ENCODE assay signal across 8 cellular contexts in the genomic region with DNA sequence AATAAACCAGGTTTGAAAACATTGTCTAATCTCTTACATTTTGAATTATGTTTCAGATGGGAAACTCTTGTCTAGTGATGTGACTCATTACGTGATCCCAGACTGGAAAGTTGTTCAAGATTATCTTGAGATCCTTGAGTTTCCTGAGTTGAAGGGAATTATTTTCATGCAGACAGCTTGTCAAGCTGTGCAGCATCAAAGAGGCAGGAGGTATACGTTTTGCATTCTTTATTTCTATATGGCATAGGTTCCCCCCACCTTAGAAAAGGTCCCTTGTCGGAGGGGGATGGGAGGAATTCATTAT. TPM values are rescaled to one million over a fixed set of nuclear protein-coding genes. Genes with fewer than 3 reads are reported as not detected.
DNase-seq lines count a peak whose midpoint lies in the region; ATAC-seq and TF ChIP-seq lines count a peak whose summit lies in the region.

No MANE protein-coding gene starts in this region.

- intact Hi-C loops in aorta (cut with DNase I): no loop called here

- peaks cover 0 to 3% of the 10 kb centered on the region in 2 donors for H3K4me1 ChIP-seq in aorta (ENCODE audit: control insufficient read depth in 1 of 2, insufficient read depth in 2 of 2, low read length in 2 of 2)

- H3K9me3 ChIP-seq in aorta (ENCODE audit: control insufficient read depth, low read length): no peaks in the 10 kb centered on the region

- TF ChIP-seq CTCF in RWPE1 (conservative IDR thresholded peaks at IDR 0.05; ENCODE audit: low read depth): no peak
- no peak for TF ChIP-seq CTCF in fibroblast of mammary gland (conservative IDR thresholded peaks at IDR 0.05; ENCODE audit: control insufficient read depth, insufficient read depth, low read depth, low read length)

- CTCF ChIA-PET in RWPE1 (lab: Yijun Ruan, JAX): no interaction called here

- H3K9me3 Mint-ChIP-seq in stimulated activated memory B cell treated with anti-CD40 and anti-IgM and Interleukin-4, amounts not matched to agents 10 μg/mL and 1 μg/mL and 100 μg/mL, for 72 hours: no peaks in the 10 kb centered on the region

- peak overlapping the region; percentile 83 for H3K4me3 Mint-ChIP-seq in stimulated activated memory B cell treated with anti-CD40 and anti-IgM and Interleukin-4, amounts not matched to agents 10 μg/mL and 1 μg/mL and 100 μg/mL, for 72 hours

- no peaks in the 10 kb centered on the region for H3K27me3 Mint-ChIP-seq in stimulated activated memory B cell treated with anti-CD40 and anti-IgM and Interleukin-4, amounts not matched to agents 10 μg/mL and 1 μg/mL and 100 μg/mL, for 72 hours

- peaks cover 10% of the 10 kb centered on the region for H3K36me3 Mint-ChIP-seq in stimulated activated memory B cell treated with anti-CD40 and anti-IgM and Interleukin-4, amounts not matched to agents 10 μg/mL and 1 μg/mL and 100 μg/mL, for 72 hours

- H3K27me3 ChIP-seq in aorta (ENCODE audit: control insufficient read depth in 1 of 2, insufficient read depth in 2 of 2, low read length in 1 of 2): no peaks in the 10 kb centered on the region

- H3K4me3 ChIP-seq in fibroblast of mammary gland (ENCODE audit: control insufficient read depth, low read depth, low read length) (peak overlapping the region; percentile 8), aorta (ENCODE audit: low read length in 2 of 2) (no peak overlapping the region)

- 22 to 31% methylated on average over 3 of the region's 3 CpGs for WGBS in aorta, 2 donors

- H3K27ac ChIP-seq in RWPE1 (no peak overlapping the region), aorta (ENCODE audit: low read depth in 1 of 2, low read length in 2 of 2) (no peak overlapping the region)

- H3K4me1 Mint-ChIP-seq in stimulated activated memory B cell treated with anti-CD40 and anti-IgM and Interleukin-4, amounts not matched to agents 10 μg/mL and 1 μg/mL and 100 μg/mL, for 72 hours: peaks cover 36% of the 10 kb centered on the region

- no peak for ATAC-seq in stimulated activated memory B cell treated with anti-CD40 and anti-IgM and Interleukin-4, amounts not matched to agents 10 μg/mL and 1 μg/mL and 100 μg/mL, for 72 hours
- ATAC-seq in aorta (ENCODE audit: low FRiP score): no peak
- no peak for ATAC-seq in HG03460 (IDR thresholded peaks at IDR 0.05; ENCODE audit: unreplicated experiment)

- DNase-seq in NCI-H2171 treated with DMSO at 0.1 percent for 48 hours (lab: John Stamatoyannopoulos, UW): peak; percentile 44
- no peak for DNase-seq in NCI-H2171 (lab: John Stamatoyannopoulos, UW)
- peak; percentile 50 for DNase-seq in RWPE1 (ENCODE audit: low spot score)
- DNase-seq in fibroblast of mammary gland (ENCODE audit: low read depth): peak; percentile 36
- DNase-seq in aorta: no peak
- DNase-seq in stimulated activated CD4-positive, alpha-beta T cell treated with anti-CD3 and anti-CD28 coated beads, Interleukin-12 subunit alpha, Interleukin-12 subunit beta, amount 100 ng/mL, for 4 hours: no peak

- POLR2A ChIA-PET in RWPE1 (lab: Yijun Ruan, JAX; ENCODE audit: low non-redundant PET): no interaction called here

- H3K27ac Mint-ChIP-seq in stimulated activated memory B cell treated with anti-CD40 and anti-IgM and Interleukin-4, amounts not matched to agents 10 μg/mL and 1 μg/mL and 100 μg/mL, for 72 hours: peak overlapping the region; percentile 92

- no peaks in the 10 kb centered on the region for H3K36me3 ChIP-seq in aorta (ENCODE audit: control insufficient read depth in 1 of 2, insufficient read depth in 2 of 2, low read length in 1 of 2)

RNA-seq across cellular contexts. Expression of a gene that starts 1.5 kb away (rescaled TPM):
- 10 to 100 TPM; 18.3 to 36.2 TPM for total RNA-seq in aorta
- 10 to 100 TPM; 10.6 to 18.0 TPM for polyA plus RNA-seq in aorta

RNA-seq across cellular contexts. Expression of a gene that starts 41.3 kb away (rescaled TPM):
- not detected for total RNA-seq in aorta
- not detected for polyA plus RNA-seq in aorta

Comparison
In these comparisons a context has a peak if more than half of its experiments do, and no peak if none do; other contexts are left out.
1. DNase-seq: peak in NCI-H2171 treated with DMSO at 0.1 percent for 48 hours (single experiment), RWPE1 (single experiment) and fibroblast of mammary gland (single experiment); none in NCI-H2171 (single experiment), aorta (0 of 2) and stimulated activated CD4-positive, alpha-beta T cell treated with anti-CD3 and anti-CD28 coated beads, Interleukin-12 subunit alpha, Interleukin-12 subunit beta, amount 100 ng/mL, for 4 hours (single experiment).